7 cellular contexts compared by ENCODE assay signal in genomic region chr1:1068374-1069060, GRCh38. TPM values are rescaled to one million over a fixed set of nuclear protein-coding genes. Genes with fewer than 3 reads are reported as not detected.
DNase-seq lines count a peak whose midpoint lies in the region; ATAC-seq and TF ChIP-seq lines count a peak whose summit lies in the region.
"Had no signal": no experiment of that assay in that cellular context is flagged by ENCODE, and none has a peak within 500 bp of the region (broad histone marks: within the 10 kb centered on the region; RNA-seq: fewer than 3 reads in every experiment).

No MANE protein-coding gene starts in this region.

- peak overlapping the region; percentile 64 for H3K4me3 Mint-ChIP-seq in progenitor cell of endocrine pancreas (ENCODE audit: low read depth)

- H3K4me1 ChIP-seq in breast epithelium = peaks cover 6 to 12% of the 10 kb centered on the region in 2 donors
- H3K4me1 ChIP-seq in adrenal gland (replicated peaks in 1 of 2) = peaks cover 3 to 5% of the 10 kb centered on the region in 2 donors

- H3K4me3 ChIP-seq in breast epithelium = peak overlapping the region; percentile 26 to 72 (median 56)
- H3K4me3 ChIP-seq in adrenal gland = peak overlapping the region in 1 of 4 donors; percentile 45

- H3K36me3 ChIP-seq in breast epithelium (no peaks in the 10 kb centered on the region), adrenal gland (replicated peaks in 1 of 2) (no peaks in the 10 kb centered on the region)

- H3K9me3 Mint-ChIP-seq in progenitor cell of endocrine pancreas (ENCODE audit: low read depth) = no peaks in the 10 kb centered on the region

- 1 to 14% (median 5%) methylated on average over 13 to 63 of the region's 63 CpGs for WGBS in adrenal gland, 4 donors

- H3K9me3 ChIP-seq in breast epithelium (no peaks in the 10 kb centered on the region), adrenal gland (replicated peaks in 1 of 3) (no peaks in the 10 kb centered on the region)

- no peak for TF ChIP-seq CTCF in breast epithelium (IDR thresholded peaks at IDR 0.05)
- no peak for TF ChIP-seq CTCF in progenitor cell of endocrine pancreas (IDR thresholded peaks at IDR 0.05; ENCODE audit: unreplicated experiment)
- TF ChIP-seq CTCF in adrenal gland (IDR thresholded peaks at IDR 0.05) = no peak

- no peak for ATAC-seq in HG02884 (IDR thresholded peaks at IDR 0.05; ENCODE audit: unreplicated experiment)

- DNase-seq in DMS53 treated with DMSO at 0.1 percent for 48 hours (lab: John Stamatoyannopoulos, UW; ENCODE audit: unreplicated experiment) (peak; percentile 75), NCI-H2196 treated with DMSO at 0.1 percent for 48 hours (lab: John Stamatoyannopoulos, UW; ENCODE audit: unreplicated experiment) (peak; percentile 57), breast epithelium (ENCODE audit: low spot score in 2 of 2) (peak in 1 of 2 donors; percentile 56), progenitor cell of endocrine pancreas (ENCODE audit: low spot score, unreplicated experiment) (peak; percentile 61), adrenal gland (no peak)

- peaks cover 0 to 3% of the 10 kb centered on the region in 2 donors for H3K27me3 ChIP-seq in breast epithelium
- H3K27me3 ChIP-seq in adrenal gland = peaks cover 34% of the 10 kb centered on the region

- TF ChIP-seq POLR2A in breast epithelium (IDR thresholded peaks at IDR 0.05) (no peak), adrenal gland (IDR thresholded peaks at IDR 0.05) (no peak)

- intact Hi-C loops in breast epithelium (cut with DNase I; ENCODE audit: low total_unique reads) = no loop called here
- intact Hi-C loops in adrenal gland (cut with DNase I) = no loop called here

- H3K27ac Mint-ChIP-seq in progenitor cell of endocrine pancreas = peak overlapping the region; percentile 16

- H3K4me1 Mint-ChIP-seq in progenitor cell of endocrine pancreas (ENCODE audit: low read depth) = peaks cover 1% of the 10 kb centered on the region

- no peaks in the 10 kb centered on the region for H3K36me3 Mint-ChIP-seq in progenitor cell of endocrine pancreas (ENCODE audit: insufficient read depth)

- H3K27ac ChIP-seq in breast epithelium (peak overlapping the region; percentile 71 to 75), adrenal gland (no peak overlapping the region)

- H3K27me3 Mint-ChIP-seq in progenitor cell of endocrine pancreas = peaks cover 13% of the 10 kb centered on the region

RNA-seq across cellular contexts. Expression of gene RNF223, which starts 5.6 kb away (rescaled TPM):
- 1 to 10 TPM in 1 of 3 donors, under 1 TPM in 1, not detected in 1; 0.33 to 2.8 TPM for total RNA-seq in breast epithelium
- total RNA-seq in progenitor cell of endocrine pancreas = not detected in 2 replicates
- not detected for total RNA-seq in adrenal gland
- polyA plus RNA-seq in adrenal gland = under 1 TPM in 1 of 3 donors, not detected in 2; 0.03 TPM
- total RNA-seq: M059J had no signal

RNA-seq across cellular contexts. Expression of gene C1orf159, which starts 47.4 kb away (rescaled TPM):
- total RNA-seq in breast epithelium = 10 to 100 TPM in 2 of 3 donors, 1 to 10 TPM in 1; 6.9 to 24.0 (median 12.5) TPM
- 21.3 and 23.2 TPM in 2 replicates for total RNA-seq in progenitor cell of endocrine pancreas
- 10 to 100 TPM in 5 of 8 donors, 1 to 10 TPM in 3; 5.4 to 17.3 (median 11.3) TPM for total RNA-seq in adrenal gland
- 10 to 100 TPM in 2 of 3 donors, under 1 TPM in 1; 0.55 to 54.3 (median 25.5) TPM for polyA plus RNA-seq in adrenal gland

RNA-seq across cellular contexts. Expression of gene AGRN, which starts 48.6 kb away (rescaled TPM):
- total RNA-seq in breast epithelium (10 to 100 TPM in 2 of 3 donors, 1 to 10 TPM in 1; 9.1 to 37.0 (median 30.5) TPM), progenitor cell of endocrine pancreas (330 and 335 TPM in 2 replicates), adrenal gland (10 to 100 TPM in 6 of 8 donors, 1 to 10 TPM in 2; 6.0 to 20.5 (median 14.0) TPM)
- polyA plus RNA-seq in adrenal gland = 10 to 100 TPM in 2 of 3 donors, 1 to 10 TPM in 1; 2.2 to 27.8 (median 10.2) TPM

RNA-seq across cellular contexts. Expression of gene ISG15, which starts 55.2 kb away (rescaled TPM):
- total RNA-seq in breast epithelium = 10 to 100 TPM; 15.5 to 31.5 (median 18.0) TPM
- total RNA-seq in progenitor cell of endocrine pancreas = 13.6 and 14.3 TPM in 2 replicates
- total RNA-seq in adrenal gland = 10 to 100 TPM; 11.5 to 58.1 (median 24.3) TPM
- 100 to 1,000 TPM in 2 of 3 donors, 1 to 10 TPM in 1; 1.7 to 308 (median 220) TPM for polyA plus RNA-seq in adrenal gland

Comparison
In these comparisons a context has a peak if more than half of its experiments do, and no peak if none do; other contexts are left out.
1. DNase-seq: peak in DMS53 treated with DMSO at 0.1 percent for 48 hours (single experiment), NCI-H2196 treated with DMSO at 0.1 percent for 48 hours (single experiment) and progenitor cell of endocrine pancreas (single experiment); none in adrenal gland (0 of 7).
2. H3K27ac ChIP-seq: peak in breast epithelium (2 of 2); none in adrenal gland (0 of 5).